Comparison of ENCODE assay signal across 7 cellular contexts in genomic region chr11:809287-810039, GRCh38. TPM values are rescaled to one million over a fixed set of nuclear protein-coding genes. Genes with fewer than 3 reads are reported as not detected.
DNase-seq lines count a peak whose midpoint lies in the region; ATAC-seq and TF ChIP-seq lines count a peak whose summit lies in the region.

RPLP2 (plus strand) TSS chr11:809967; CDS start chr11:810235, 268 bp downstream.

- peak within 1 kb of the TSS; percentile 96 for H3K27ac ChIP-seq in hepatocyte

- H3K4me2 ChIP-seq in hepatocyte = peak within 1 kb of the TSS; percentile 98

- peak within 1 kb of the TSS; percentile 93 for H3K4me3 ChIP-seq in astrocyte of the cerebellum (ENCODE audit: low read depth, low read length)
- peak within 1 kb of the TSS; percentile 68 for H3K4me3 ChIP-seq in hepatocyte

- peaks cover 22% of the 10 kb centered on the region for H4K20me1 ChIP-seq in hepatocyte (ENCODE audit: insufficient read depth, poor library complexity, severe bottlenecking)

- 2% methylated on average over 81 of the region's 81 CpGs for WGBS in hepatocyte (ENCODE audit: low lambda C conversion rate, missing lambda C conversion rate)

- H3K9me2 ChIP-seq in hepatocyte (replicated peaks; ENCODE audit: insufficient read depth) = no peaks in the 10 kb centered on the region

- peaks cover 10% of the 10 kb centered on the region for H3K4me1 ChIP-seq in hepatocyte (ENCODE audit: insufficient read depth)

- DNase-seq in NCI-H2029 treated with DMSO at 0.1 percent for 48 hours (lab: John Stamatoyannopoulos, UW) (peak; percentile 84), T-helper 9 cell (peak; percentile 98), astrocyte of the cerebellum (ENCODE audit: low read depth) (peak; percentile 93), hepatocyte (ENCODE audit: low spot score) (peak; percentile 99), retina (peak; percentile 100)

- H3K9me3 ChIP-seq in hepatocyte (ENCODE audit: low read depth) = no peaks in the 10 kb centered on the region

- H3K79me2 ChIP-seq in hepatocyte = peaks cover 47% of the 10 kb centered on the region

- peak within 1 kb of the TSS; percentile 44 for H2AFZ ChIP-seq in hepatocyte

- H3K27me3 ChIP-seq in hepatocyte = no peaks in the 10 kb centered on the region

- no peaks in the 10 kb centered on the region for H3K36me3 ChIP-seq in hepatocyte (replicated peaks; ENCODE audit: insufficient read depth, low read depth)

- in situ Hi-C loops in astrocyte of the cerebellum (cut with HindIII; ENCODE audit: low sequenced_read_pairs) = no loop called here

- ATAC-seq in GM18505 (IDR thresholded peaks at IDR 0.05; ENCODE audit: unreplicated experiment) (peak; percentile 72), HG02981 (IDR thresholded peaks at IDR 0.05; ENCODE audit: unreplicated experiment) (peak; percentile 70)

- TF ChIP-seq CTCF in astrocyte of the cerebellum (IDR thresholded peaks at IDR 0.05; ENCODE audit: low read depth, low read length, missing control alignments) (no peak), hepatocyte (IDR thresholded peaks at IDR 0.05; ENCODE audit: poor library complexity) (no peak)

- TF ChIP-seq POLR2A in GM18505 (IDR thresholded peaks at IDR 0.05; ENCODE audit: borderline replicate concordance, extremely low read depth, insufficient read depth, insufficient read length) = peak; percentile 90

RNA-seq across cellular contexts. Expression of gene RPLP2, which starts in this region (rescaled TPM):
- 342 and 401 TPM in 2 replicates for total RNA-seq in hepatocyte
- 468 and 539 TPM in 2 replicates for polyA plus RNA-seq in hepatocyte

Comparison
In these comparisons a context has a peak if more than half of its experiments do, and no peak if none do; other contexts are left out.
1. Peak in every context shown above with its lines: DNase-seq, ATAC-seq, H3K4me3 ChIP-seq and H3K27ac ChIP-seq.